Comparison of ENCODE assay signal across 1 cellular context in genomic region chr1:235952950-235953615, GRCh38.
TF ChIP-seq lines count a peak whose summit lies in the region.

No MANE protein-coding gene starts in this region.

TF ChIP-seq in GM12878, 131 proteins besides CTCF, POLR2A, EP300 and RAD21 (continued from another document):
- TF ChIP-seq, protein P1, sequence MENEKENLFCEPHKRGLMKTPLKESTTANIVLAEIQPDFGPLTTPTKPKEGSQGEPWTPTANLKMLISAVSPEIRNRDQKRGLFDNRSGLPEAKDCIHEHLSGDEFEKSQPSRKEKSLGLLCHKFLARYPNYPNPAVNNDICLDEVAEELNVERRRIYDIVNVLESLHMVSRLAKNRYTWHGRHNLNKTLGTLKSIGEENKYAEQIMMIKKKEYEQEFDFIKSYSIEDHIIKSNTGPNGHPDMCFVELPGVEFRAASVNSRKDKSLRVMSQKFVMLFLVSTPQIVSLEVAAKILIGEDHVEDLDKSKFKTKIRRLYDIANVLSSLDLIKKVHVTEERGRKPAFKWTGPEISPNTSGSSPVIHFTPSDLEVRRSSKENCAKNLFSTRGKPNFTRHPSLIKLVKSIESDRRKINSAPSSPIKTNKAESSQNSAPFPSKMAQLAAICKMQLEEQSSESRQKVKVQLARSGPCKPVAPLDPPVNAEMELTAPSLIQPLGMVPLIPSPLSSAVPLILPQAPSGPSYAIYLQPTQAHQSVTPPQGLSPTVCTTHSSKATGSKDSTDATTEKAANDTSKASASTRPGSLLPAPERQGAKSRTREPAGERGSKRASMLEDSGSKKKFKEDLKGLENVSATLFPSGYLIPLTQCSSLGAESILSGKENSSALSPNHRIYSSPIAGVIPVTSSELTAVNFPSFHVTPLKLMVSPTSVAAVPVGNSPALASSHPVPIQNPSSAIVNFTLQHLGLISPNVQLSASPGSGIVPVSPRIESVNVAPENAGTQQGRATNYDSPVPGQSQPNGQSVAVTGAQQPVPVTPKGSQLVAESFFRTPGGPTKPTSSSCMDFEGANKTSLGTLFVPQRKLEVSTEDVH (IDR thresholded peaks at IDR 0.05; ENCODE audit: low read depth, partially characterized antibody) = no peak
- TF ChIP-seq ETV6 (conservative IDR thresholded peaks at IDR 0.05 in 1 of 2, IDR thresholded peaks at IDR 0.05 in 1 of 2; ENCODE audit: borderline replicate concordance in 1 of 2, low read depth in 1 of 2) (peak in 1 of 2 experiments; percentile 47; a peak in 1 of 4 replicates), SIX5 (IDR thresholded peaks at IDR 0.05; ENCODE audit: low read depth, low read length, severe bottlenecking) (no peak), GABPA (IDR thresholded peaks at IDR 0.05; ENCODE audit: low read depth) (0 out of 2 replicates have a peak, but pooled peaks have one; percentile 7), NBN (IDR thresholded peaks at IDR 0.05) (no peak), SP1 (IDR thresholded peaks at IDR 0.05; ENCODE audit: low read depth, low read length) (no peak), RFX5 (IDR thresholded peaks at IDR 0.05; ENCODE audit: low read depth, low read length) (no peak), NKRF (conservative IDR thresholded peaks at IDR 0.05) (no peak), NRF1 (conservative IDR thresholded peaks at IDR 0.05; ENCODE audit: low read depth, low read length) (no peak), PML (IDR thresholded peaks at IDR 0.05; ENCODE audit: low read length) (0 out of 2 replicates have a peak, but pooled peaks have one; percentile 9), PAX8 (IDR thresholded peaks at IDR 0.05) (no peak), ZZZ3 (IDR thresholded peaks at IDR 0.05; ENCODE audit: control insufficient read depth, insufficient read length, low read depth) (no peak), EGR1 (IDR thresholded peaks at IDR 0.05; ENCODE audit: borderline replicate concordance in 1 of 2, low read depth in 2 of 2, low read length in 2 of 2) (no peak), TARDBP (IDR thresholded peaks at IDR 0.05; ENCODE audit: borderline replicate concordance) (no peak), KDM1A (IDR thresholded peaks at IDR 0.05; ENCODE audit: borderline replicate concordance) (no peak), DPF2 (IDR thresholded peaks at IDR 0.05) (0 out of 2 replicates have a peak, but pooled peaks have one; percentile 26), CREB1 (IDR thresholded peaks at IDR 0.05; ENCODE audit: low read depth) (peak; percentile 49; the same call in 1 of the 2 replicates), BCL11A (IDR thresholded peaks at IDR 0.05; ENCODE audit: low read depth, low read length) (peak; percentile 78), NFIC (IDR thresholded peaks at IDR 0.05; ENCODE audit: low read depth, low read length) (peak; percentile 90), CHD1 (IDR thresholded peaks at IDR 0.05; ENCODE audit: low read depth, low read length) (no peak), HDAC6 (IDR thresholded peaks at IDR 0.05; ENCODE audit: unreplicated experiment) (no peak), ESRRA (IDR thresholded peaks at IDR 0.05; ENCODE audit: low read length) (no peak), SREBF2 (IDR thresholded peaks at IDR 0.05; ENCODE audit: low read length) (no peak), TBL1XR1 (IDR thresholded peaks at IDR 0.05; ENCODE audit: low read depth, low read length) (peak; percentile 35; the same call in 1 of the 2 replicates), EZH2 (IDR thresholded peaks at IDR 0.05; ENCODE audit: borderline replicate concordance, control insufficient read depth, low read depth, low read length) (0 out of 2 replicates have a peak, but pooled peaks have one; percentile 34), ZNF207 (IDR thresholded peaks at IDR 0.05; ENCODE audit: borderline replicate concordance) (no peak), TCF7 (IDR thresholded peaks at IDR 0.05; ENCODE audit: borderline replicate concordance) (no peak), CBX3 (IDR thresholded peaks at IDR 0.05; ENCODE audit: borderline replicate concordance, low read depth) (no peak), IRF4 (IDR thresholded peaks at IDR 0.05; ENCODE audit: low read depth, low read length) (0 out of 2 replicates have a peak, but pooled peaks have one; percentile 54), CREM (IDR thresholded peaks at IDR 0.05; ENCODE audit: low read depth) (peak; percentile 40; the same call in 1 of the 2 replicates), SUZ12 (IDR thresholded peaks at IDR 0.05; ENCODE audit: unreplicated experiment) (no peak), POLR2AphosphoS2 (IDR thresholded peaks at IDR 0.05; ENCODE audit: low read depth, low read length) (no peak), SPI1 (IDR thresholded peaks at IDR 0.05; ENCODE audit: borderline replicate concordance, insufficient read depth, low read depth, low read length) (no peak), RUNX3 (IDR thresholded peaks at IDR 0.05; ENCODE audit: low read length) (peak; percentile 98), REST (IDR thresholded peaks at IDR 0.05; ENCODE audit: low read depth, low read length) (no peak), KLF5 (IDR thresholded peaks at IDR 0.05; ENCODE audit: partially characterized antibody) (no peak), ATF7 (IDR thresholded peaks at IDR 0.05; ENCODE audit: low read depth) (peak; percentile 79), NR2F1 (conservative IDR thresholded peaks at IDR 0.05) (peak; percentile 61), ZBTB40 (IDR thresholded peaks at IDR 0.05; ENCODE audit: borderline replicate concordance) (no peak), ZNF24 (IDR thresholded peaks at IDR 0.05) (no peak), SUPT20H (IDR thresholded peaks at IDR 0.05; ENCODE audit: borderline replicate concordance, control insufficient read depth, low read depth, low read length) (no peak), ZNF384 (IDR thresholded peaks at IDR 0.05; ENCODE audit: borderline replicate concordance, low read depth, low read length) (peak; percentile 61), IKZF2 (IDR thresholded peaks at IDR 0.05) (peak; percentile 81 to 91), ZBED1 (IDR thresholded peaks at IDR 0.05; ENCODE audit: borderline replicate concordance) (0 out of 2 replicates have a peak, but pooled peaks have one; percentile 34)
- TF ChIP-seq, protein P2, sequence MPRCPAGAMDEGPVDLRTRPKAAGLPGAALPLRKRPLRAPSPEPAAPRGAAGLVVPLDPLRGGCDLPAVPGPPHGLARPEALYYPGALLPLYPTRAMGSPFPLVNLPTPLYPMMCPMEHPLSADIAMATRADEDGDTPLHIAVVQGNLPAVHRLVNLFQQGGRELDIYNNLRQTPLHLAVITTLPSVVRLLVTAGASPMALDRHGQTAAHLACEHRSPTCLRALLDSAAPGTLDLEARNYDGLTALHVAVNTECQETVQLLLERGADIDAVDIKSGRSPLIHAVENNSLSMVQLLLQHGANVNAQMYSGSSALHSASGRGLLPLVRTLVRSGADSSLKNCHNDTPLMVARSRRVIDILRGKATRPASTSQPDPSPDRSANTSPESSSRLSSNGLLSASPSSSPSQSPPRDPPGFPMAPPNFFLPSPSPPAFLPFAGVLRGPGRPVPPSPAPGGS (IDR thresholded peaks at IDR 0.05; ENCODE audit: borderline replicate concordance, insufficient read depth, low read depth, low read length, poor library complexity, severe bottlenecking) = peak; percentile 49
TF ChIP-seq in GM12878: peak in this region for 34.
